ENCODE assay signal across 1 cellular context in the genomic region with DNA sequence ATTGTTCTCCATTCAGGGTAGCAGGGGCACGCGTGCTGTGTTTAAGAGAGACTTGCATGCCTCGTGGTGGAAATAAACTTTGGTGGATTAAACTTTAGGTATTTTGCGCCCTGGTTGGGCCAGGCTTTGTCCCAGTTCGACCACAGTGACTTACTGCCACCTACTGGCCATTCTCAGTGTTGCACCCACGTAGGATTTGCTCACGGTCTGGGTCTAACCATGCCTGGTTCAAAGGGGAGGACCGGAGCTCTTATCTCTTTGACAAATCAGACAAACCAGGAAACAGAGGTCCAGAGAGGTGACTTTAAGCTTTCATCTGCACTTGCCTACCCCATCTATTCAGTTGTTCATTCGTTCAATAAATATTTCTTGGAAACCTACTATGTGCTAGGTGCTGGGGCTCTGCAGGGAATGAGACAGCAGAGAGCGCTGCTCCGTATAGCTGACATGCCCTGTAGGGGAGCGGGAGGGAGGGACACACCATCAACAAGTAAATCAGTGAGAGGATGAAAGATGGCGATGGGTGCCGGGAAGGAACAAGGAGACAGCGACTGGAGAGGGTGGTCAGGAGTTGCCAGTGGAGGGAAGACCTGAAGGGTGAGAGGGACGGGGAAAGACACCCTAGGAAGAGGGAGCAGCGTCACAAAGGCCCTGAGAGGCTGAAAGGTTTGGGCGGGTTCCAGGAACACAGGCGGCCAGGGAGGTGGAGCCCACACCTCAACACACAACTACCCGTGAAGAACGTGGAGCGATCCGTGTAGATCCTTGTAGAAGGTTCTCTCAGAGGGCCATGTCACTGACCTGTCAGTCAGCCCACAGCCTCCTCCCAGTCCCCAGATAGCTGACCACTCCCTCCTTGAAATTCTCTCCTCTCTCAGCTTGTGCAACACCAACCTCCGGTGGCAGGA.
TF ChIP-seq lines count a peak whose summit lies in the region.

No MANE protein-coding gene starts in this region.

TF ChIP-seq in HepG2, 621 proteins besides CTCF, POLR2A, EP300 and RAD21 (continued from another document and continues in another):
- TF ChIP-seq ZNF205 (CRISPR knock-in tag; IDR thresholded peaks at IDR 0.05) (0 out of 2 replicates have a peak, but pooled peaks have one; percentile 11), AHR (CRISPR knock-in tag; IDR thresholded peaks at IDR 0.05) (no peak; the same call in 1 of the 2 replicates), RBM39 (IDR thresholded peaks at IDR 0.05; ENCODE audit: low read depth, low read length, poor library complexity, severe bottlenecking) (no peak), MTF2 (CRISPR knock-in tag; IDR thresholded peaks at IDR 0.05; ENCODE audit: borderline replicate concordance) (no peak), ZNF572 (CRISPR knock-in tag; IDR thresholded peaks at IDR 0.05) (no peak), MED13 (CRISPR knock-in tag; IDR thresholded peaks at IDR 0.05) (no peak), ARNT (IDR thresholded peaks at IDR 0.05) (no peak), ZNF709 (CRISPR knock-in tag; IDR thresholded peaks at IDR 0.05) (no peak), SRF (IDR thresholded peaks at IDR 0.05; ENCODE audit: low read depth, low read length) (no peak), ATAD3A (CRISPR knock-in tag; IDR thresholded peaks at IDR 0.05) (no peak), ZNF616 (CRISPR knock-in tag; IDR thresholded peaks at IDR 0.05; ENCODE audit: low read depth) (no peak), SYNCRIP (IDR thresholded peaks at IDR 0.05; ENCODE audit: insufficient read depth, low read depth, low read length) (no peak), ZNF816 (CRISPR knock-in tag; IDR thresholded peaks at IDR 0.05; ENCODE audit: borderline replicate concordance) (no peak), FOSL2 (CRISPR knock-in tag; IDR thresholded peaks at IDR 0.05) (no peak), ZFP36L1 (CRISPR knock-in tag; IDR thresholded peaks at IDR 0.05) (no peak), ZNF30 (CRISPR knock-in tag; IDR thresholded peaks at IDR 0.05) (no peak), HNF4G (IDR thresholded peaks at IDR 0.05; ENCODE audit: borderline replicate concordance, low read depth, low read length) (no peak), HNF4G (CRISPR knock-in tag; IDR thresholded peaks at IDR 0.05; ENCODE audit: borderline replicate concordance, low read depth) (no peak), ZNF263 (CRISPR knock-in tag; IDR thresholded peaks at IDR 0.05) (peak; percentile 37; the same call in 1 of the 2 replicates), HOXA3 (CRISPR knock-in tag; IDR thresholded peaks at IDR 0.05) (peak; percentile 37; the same call in 1 of the 2 replicates), ZNF570 (CRISPR knock-in tag; IDR thresholded peaks at IDR 0.05; ENCODE audit: borderline replicate concordance) (no peak), PCBP2 (optimal IDR thresholded peaks at IDR 0.05; ENCODE audit: low read depth, low read length, poor library complexity, severe bottlenecking) (no peak), ZBTB38 (CRISPR knock-in tag; IDR thresholded peaks at IDR 0.05) (peak; percentile 37; the same call in 1 of the 2 replicates)
- TF ChIP-seq, protein P1, sequence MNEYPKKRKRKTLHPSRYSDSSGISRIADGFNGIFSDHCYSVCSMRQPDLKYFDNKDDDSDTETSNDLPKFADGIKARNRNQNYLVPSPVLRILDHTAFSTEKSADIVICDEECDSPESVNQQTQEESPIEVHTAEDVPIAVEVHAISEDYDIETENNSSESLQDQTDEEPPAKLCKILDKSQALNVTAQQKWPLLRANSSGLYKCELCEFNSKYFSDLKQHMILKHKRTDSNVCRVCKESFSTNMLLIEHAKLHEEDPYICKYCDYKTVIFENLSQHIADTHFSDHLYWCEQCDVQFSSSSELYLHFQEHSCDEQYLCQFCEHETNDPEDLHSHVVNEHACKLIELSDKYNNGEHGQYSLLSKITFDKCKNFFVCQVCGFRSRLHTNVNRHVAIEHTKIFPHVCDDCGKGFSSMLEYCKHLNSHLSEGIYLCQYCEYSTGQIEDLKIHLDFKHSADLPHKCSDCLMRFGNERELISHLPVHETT (CRISPR knock-in tag; conservative IDR thresholded peaks at IDR 0.05): no peak
- TF ChIP-seq, protein P2, sequence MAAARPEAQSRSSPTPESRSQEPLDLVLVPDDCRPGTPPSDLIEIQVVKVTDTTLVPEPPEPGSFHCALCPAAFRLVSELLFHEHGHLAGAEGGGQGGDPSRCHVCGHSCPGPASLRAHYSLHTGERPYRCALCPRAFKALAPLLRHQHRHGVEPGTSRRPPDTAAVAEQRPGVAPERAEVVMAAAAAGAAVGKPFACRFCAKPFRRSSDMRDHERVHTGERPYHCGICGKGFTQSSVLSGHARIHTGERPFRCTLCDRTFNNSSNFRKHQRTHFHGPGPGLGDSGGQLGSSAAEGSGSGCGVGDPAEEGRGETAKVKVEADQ (CRISPR knock-in tag; IDR thresholded peaks at IDR 0.05; ENCODE audit: borderline replicate concordance): no peak
- TF ChIP-seq, protein P3, sequence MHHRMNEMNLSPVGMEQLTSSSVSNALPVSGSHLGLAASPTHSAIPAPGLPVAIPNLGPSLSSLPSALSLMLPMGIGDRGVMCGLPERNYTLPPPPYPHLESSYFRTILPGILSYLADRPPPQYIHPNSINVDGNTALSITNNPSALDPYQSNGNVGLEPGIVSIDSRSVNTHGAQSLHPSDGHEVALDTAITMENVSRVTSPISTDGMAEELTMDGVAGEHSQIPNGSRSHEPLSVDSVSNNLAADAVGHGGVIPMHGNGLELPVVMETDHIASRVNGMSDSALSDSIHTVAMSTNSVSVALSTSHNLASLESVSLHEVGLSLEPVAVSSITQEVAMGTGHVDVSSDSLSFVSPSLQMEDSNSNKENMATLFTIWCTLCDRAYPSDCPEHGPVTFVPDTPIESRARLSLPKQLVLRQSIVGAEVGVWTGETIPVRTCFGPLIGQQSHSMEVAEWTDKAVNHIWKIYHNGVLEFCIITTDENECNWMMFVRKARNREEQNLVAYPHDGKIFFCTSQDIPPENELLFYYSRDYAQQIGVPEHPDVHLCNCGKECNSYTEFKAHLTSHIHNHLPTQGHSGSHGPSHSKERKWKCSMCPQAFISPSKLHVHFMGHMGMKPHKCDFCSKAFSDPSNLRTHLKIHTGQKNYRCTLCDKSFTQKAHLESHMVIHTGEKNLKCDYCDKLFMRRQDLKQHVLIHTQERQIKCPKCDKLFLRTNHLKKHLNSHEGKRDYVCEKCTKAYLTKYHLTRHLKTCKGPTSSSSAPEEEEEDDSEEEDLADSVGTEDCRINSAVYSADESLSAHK (CRISPR knock-in tag; IDR thresholded peaks at IDR 0.05; ENCODE audit: borderline replicate concordance): no peak
- TF ChIP-seq, protein P4, sequence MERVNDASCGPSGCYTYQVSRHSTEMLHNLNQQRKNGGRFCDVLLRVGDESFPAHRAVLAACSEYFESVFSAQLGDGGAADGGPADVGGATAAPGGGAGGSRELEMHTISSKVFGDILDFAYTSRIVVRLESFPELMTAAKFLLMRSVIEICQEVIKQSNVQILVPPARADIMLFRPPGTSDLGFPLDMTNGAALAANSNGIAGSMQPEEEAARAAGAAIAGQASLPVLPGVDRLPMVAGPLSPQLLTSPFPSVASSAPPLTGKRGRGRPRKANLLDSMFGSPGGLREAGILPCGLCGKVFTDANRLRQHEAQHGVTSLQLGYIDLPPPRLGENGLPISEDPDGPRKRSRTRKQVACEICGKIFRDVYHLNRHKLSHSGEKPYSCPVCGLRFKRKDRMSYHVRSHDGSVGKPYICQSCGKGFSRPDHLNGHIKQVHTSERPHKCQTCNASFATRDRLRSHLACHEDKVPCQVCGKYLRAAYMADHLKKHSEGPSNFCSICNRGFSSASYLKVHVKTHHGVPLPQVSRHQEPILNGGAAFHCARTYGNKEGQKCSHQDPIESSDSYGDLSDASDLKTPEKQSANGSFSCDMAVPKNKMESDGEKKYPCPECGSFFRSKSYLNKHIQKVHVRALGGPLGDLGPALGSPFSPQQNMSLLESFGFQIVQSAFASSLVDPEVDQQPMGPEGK (CRISPR knock-in tag; IDR thresholded peaks at IDR 0.05): no peak; the same call in 1 of the 2 replicates
- TF ChIP-seq, protein P5, sequence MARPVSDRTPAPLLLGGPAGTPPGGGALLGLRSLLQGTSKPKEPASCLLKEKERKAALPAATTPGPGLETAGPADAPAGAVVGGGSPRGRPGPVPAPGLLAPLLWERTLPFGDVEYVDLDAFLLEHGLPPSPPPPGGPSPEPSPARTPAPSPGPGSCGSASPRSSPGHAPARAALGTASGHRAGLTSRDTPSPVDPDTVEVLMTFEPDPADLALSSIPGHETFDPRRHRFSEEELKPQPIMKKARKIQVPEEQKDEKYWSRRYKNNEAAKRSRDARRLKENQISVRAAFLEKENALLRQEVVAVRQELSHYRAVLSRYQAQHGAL (CRISPR knock-in tag; IDR thresholded peaks at IDR 0.05; ENCODE audit: not compliant biosample characterization): no peak
- TF ChIP-seq, protein P6, sequence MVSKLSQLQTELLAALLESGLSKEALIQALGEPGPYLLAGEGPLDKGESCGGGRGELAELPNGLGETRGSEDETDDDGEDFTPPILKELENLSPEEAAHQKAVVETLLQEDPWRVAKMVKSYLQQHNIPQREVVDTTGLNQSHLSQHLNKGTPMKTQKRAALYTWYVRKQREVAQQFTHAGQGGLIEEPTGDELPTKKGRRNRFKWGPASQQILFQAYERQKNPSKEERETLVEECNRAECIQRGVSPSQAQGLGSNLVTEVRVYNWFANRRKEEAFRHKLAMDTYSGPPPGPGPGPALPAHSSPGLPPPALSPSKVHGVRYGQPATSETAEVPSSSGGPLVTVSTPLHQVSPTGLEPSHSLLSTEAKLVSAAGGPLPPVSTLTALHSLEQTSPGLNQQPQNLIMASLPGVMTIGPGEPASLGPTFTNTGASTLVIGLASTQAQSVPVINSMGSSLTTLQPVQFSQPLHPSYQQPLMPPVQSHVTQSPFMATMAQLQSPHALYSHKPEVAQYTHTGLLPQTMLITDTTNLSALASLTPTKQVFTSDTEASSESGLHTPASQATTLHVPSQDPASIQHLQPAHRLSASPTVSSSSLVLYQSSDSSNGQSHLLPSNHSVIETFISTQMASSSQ (IDR thresholded peaks at IDR 0.05; ENCODE audit: low read depth): no peak
- TF ChIP-seq, protein P6 (CRISPR knock-in tag; IDR thresholded peaks at IDR 0.05; ENCODE audit: borderline replicate concordance): no peak
- TF ChIP-seq, protein P7, sequence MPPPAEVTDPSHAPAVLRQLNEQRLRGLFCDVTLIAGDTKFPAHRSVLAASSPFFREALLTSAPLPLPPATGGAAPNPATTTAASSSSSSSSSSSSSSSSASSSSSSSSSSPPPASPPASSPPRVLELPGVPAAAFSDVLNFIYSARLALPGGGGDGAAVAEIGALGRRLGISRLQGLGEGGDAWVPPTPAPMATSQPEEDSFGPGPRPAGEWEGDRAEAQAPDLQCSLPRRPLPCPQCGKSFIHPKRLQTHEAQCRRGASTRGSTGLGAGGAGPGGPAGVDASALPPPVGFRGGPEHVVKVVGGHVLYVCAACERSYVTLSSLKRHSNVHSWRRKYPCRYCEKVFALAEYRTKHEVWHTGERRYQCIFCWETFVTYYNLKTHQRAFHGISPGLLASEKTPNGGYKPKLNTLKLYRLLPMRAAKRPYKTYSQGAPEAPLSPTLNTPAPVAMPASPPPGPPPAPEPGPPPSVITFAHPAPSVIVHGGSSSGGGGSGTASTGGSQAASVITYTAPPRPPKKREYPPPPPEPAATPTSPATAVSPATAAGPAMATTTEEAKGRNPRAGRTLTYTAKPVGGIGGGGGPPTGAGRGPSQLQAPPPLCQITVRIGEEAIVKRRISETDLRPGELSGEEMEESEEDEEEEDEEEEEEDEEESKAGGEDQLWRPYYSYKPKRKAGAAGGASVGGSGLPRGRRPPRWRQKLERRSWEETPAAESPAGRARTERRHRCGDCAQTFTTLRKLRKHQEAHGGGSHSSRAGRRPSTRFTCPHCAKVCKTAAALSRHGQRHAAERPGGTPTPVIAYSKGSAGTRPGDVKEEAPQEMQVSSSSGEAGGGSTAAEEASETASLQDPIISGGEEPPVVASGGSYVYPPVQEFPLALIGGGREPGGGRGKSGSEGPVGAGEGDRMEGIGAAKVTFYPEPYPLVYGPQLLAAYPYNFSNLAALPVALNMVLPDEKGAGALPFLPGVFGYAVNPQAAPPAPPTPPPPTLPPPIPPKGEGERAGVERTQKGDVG (CRISPR knock-in tag; IDR thresholded peaks at IDR 0.05; ENCODE audit: borderline replicate concordance): no peak; the same call in 1 of the 2 replicates
- TF ChIP-seq, protein P8, sequence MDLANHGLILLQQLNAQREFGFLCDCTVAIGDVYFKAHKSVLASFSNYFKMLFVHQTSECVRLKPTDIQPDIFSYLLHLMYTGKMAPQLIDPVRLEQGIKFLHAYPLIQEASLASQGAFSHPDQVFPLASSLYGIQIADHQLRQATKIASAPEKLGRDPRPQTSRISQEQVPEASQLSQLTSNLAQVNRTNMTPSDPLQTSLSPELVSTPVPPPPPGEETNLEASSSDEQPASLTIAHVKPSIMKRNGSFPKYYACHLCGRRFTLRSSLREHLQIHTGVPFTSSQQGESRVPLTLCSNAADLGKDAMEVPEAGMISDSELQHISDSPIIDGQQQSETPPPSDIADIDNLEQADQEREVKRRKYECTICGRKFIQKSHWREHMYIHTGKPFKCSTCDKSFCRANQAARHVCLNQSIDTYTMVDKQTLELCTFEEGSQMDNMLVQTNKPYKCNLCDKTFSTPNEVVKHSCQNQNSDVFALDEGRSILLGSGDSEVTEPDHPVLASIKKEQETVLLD (CRISPR knock-in tag; IDR thresholded peaks at IDR 0.05; ENCODE audit: low read depth): no peak
- TF ChIP-seq, protein P9, sequence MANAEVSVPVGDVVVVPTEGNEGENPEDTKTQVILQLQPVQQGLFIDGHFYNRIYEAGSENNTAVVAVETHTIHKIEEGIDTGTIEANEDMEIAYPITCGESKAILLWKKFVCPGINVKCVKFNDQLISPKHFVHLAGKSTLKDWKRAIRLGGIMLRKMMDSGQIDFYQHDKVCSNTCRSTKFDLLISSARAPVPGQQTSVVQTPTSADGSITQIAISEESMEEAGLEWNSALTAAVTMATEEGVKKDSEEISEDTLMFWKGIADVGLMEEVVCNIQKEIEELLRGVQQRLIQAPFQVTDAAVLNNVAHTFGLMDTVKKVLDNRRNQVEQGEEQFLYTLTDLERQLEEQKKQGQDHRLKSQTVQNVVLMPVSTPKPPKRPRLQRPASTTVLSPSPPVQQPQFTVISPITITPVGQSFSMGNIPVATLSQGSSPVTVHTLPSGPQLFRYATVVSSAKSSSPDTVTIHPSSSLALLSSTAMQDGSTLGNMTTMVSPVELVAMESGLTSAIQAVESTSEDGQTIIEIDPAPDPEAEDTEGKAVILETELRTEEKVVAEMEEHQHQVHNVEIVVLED (CRISPR knock-in tag; IDR thresholded peaks at IDR 0.05; ENCODE audit: borderline replicate concordance): peak; percentile 12; the same call in 1 of the 2 replicates
